In the genomic region with DNA sequence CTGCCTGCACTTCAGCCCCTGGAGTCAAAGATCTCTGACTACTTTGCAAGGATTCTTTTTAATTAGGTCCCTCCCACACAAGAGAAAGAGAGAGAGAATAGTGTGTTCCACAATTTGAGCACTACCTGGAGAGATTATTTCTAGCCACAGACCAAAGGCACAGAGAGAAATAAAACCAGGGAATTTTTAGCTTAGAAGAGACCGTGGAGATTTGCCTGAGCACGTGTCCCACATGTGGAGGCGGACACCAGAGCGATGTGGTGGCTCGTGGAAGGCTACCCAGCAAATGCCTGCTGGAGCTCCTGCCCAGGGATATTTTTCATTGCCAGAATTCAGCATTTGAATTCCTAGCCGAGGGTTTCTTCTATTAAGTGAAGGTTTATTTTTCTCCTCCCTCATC, we compare ENCODE assay signal across 1 cellular context.
TF ChIP-seq lines count a peak whose summit lies in the region.

No MANE protein-coding gene starts in this region.

TF ChIP-seq in HepG2, 621 proteins besides CTCF, POLR2A, EP300 and RAD21 (continued from another document):
- TF ChIP-seq, protein P1, sequence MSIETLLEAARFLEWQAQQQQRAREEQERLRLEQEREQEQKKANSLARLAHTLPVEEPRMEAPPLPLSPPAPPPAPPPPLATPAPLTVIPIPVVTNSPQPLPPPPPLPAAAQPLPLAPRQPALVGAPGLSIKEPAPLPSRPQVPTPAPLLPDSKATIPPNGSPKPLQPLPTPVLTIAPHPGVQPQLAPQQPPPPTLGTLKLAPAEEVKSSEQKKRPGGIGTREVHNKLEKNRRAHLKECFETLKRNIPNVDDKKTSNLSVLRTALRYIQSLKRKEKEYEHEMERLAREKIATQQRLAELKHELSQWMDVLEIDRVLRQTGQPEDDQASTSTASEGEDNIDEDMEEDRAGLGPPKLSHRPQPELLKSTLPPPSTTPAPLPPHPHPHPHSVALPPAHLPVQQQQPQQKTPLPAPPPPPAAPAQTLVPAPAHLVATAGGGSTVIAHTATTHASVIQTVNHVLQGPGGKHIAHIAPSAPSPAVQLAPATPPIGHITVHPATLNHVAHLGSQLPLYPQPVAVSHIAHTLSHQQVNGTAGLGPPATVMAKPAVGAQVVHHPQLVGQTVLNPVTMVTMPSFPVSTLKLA (IDR thresholded peaks at IDR 0.05), result peak; percentile 74
- TF ChIP-seq, protein P2, sequence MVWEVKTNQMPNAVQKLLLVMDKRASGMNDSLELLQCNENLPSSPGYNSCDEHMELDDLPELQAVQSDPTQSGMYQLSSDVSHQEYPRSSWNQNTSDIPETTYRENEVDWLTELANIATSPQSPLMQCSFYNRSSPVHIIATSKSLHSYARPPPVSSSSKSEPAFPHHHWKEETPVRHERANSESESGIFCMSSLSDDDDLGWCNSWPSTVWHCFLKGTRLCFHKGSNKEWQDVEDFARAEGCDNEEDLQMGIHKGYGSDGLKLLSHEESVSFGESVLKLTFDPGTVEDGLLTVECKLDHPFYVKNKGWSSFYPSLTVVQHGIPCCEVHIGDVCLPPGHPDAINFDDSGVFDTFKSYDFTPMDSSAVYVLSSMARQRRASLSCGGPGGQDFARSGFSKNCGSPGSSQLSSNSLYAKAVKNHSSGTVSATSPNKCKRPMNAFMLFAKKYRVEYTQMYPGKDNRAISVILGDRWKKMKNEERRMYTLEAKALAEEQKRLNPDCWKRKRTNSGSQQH (CRISPR knock-in tag; IDR thresholded peaks at IDR 0.05; ENCODE audit: low read depth), result no peak
- no peak for TF ChIP-seq NR2F2 (IDR thresholded peaks at IDR 0.05; ENCODE audit: borderline replicate concordance, low read depth)
- TF ChIP-seq ZNF33B (CRISPR knock-in tag; IDR thresholded peaks at IDR 0.05), result no peak
- TF ChIP-seq SIX1 (CRISPR knock-in tag; IDR thresholded peaks at IDR 0.05; ENCODE audit: borderline replicate concordance), result no peak
